In genomic region chr3:43699864-43700263, GRCh38 we compare ENCODE assay signal across 9 cellular contexts. TPM values are rescaled to one million over a fixed set of nuclear protein-coding genes. Genes with fewer than 3 reads are reported as not detected.
DNase-seq lines count a peak whose midpoint lies in the region; ATAC-seq, FAIRE-seq and TF ChIP-seq lines count a peak whose summit lies in the region.
"Had no signal": no experiment of that assay in that cellular context is flagged by ENCODE, and none has a peak within 500 bp of the region (broad histone marks: within the 10 kb centered on the region; RNA-seq: fewer than 3 reads in every experiment).

No MANE protein-coding gene starts in this region.

- 88 to 93% methylated on average over 1 of the region's 1 CpG for WGBS in testis, 2 donors

- ATAC-seq in GM18498 (IDR thresholded peaks at IDR 0.05; ENCODE audit: unreplicated experiment), result peak; percentile 92
- ATAC-seq in GM19324 (IDR thresholded peaks at IDR 0.05; ENCODE audit: low FRiP score, unreplicated experiment), result no peak

- no peak overlapping the region for H3K9ac ChIP-seq in OCI-LY3 (ENCODE audit: low read length)

- H4K20me1 ChIP-seq in OCI-LY3 (ENCODE audit: insufficient read depth, low read length), result no peaks in the 10 kb centered on the region

- H3K4me2 ChIP-seq in OCI-LY3 (ENCODE audit: low read length), result no peak overlapping the region

- TF ChIP-seq CTCF in OCI-LY3 (IDR thresholded peaks at IDR 0.05; ENCODE audit: low read depth, low read length), result peak; percentile 55
- no peak for TF ChIP-seq CTCF in uterus (IDR thresholded peaks at IDR 0.05)
- TF ChIP-seq CTCF in testis (IDR thresholded peaks at IDR 0.05), result no peak

- H3K27ac ChIP-seq in OCI-LY3 (ENCODE audit: low read length) (no peak overlapping the region), uterus (no peak overlapping the region), testis (no peak overlapping the region)
- H3K27ac ChIP-seq: Peyer's patch had no signal

- H3K9me3 ChIP-seq in OCI-LY3 (ENCODE audit: insufficient read depth, low read length) (no peaks in the 10 kb centered on the region), uterus (no peaks in the 10 kb centered on the region), testis (no peaks in the 10 kb centered on the region)
- H3K9me3 ChIP-seq: Peyer's patch had no signal

- peak; percentile 62 for FAIRE-seq in H54 (lab: Jason Lieb, UNC)

- intact Hi-C loops in uterus (cut with DNase I; ENCODE audit: low total_unique reads), result no loop called here
- intact Hi-C loops in testis (cut with DNase I; ENCODE audit: low total_unique reads), result no loop called here

- TF ChIP-seq POLR2A in H54 (IDR thresholded peaks at IDR 0.05; ENCODE audit: low read depth, low read length), result no peak
- TF ChIP-seq POLR2A in uterus (IDR thresholded peaks at IDR 0.05), result no peak
- no peak for TF ChIP-seq POLR2A in testis (IDR thresholded peaks at IDR 0.05)

- peaks cover 27% of the 10 kb centered on the region for H3K79me2 ChIP-seq in OCI-LY3 (ENCODE audit: low read length)

- H2AFZ ChIP-seq in OCI-LY3 (ENCODE audit: low read depth, low read length), result no peak overlapping the region

- H3K36me3 ChIP-seq in OCI-LY3 (replicated peaks; ENCODE audit: low read depth, low read length) (peaks cover 10% of the 10 kb centered on the region), uterus (no peaks in the 10 kb centered on the region), testis (ENCODE audit: low read depth, missing control alignments) (no peaks in the 10 kb centered on the region)

- no peaks in the 10 kb centered on the region for H3K27me3 ChIP-seq in OCI-LY3 (ENCODE audit: low read depth, low read length)
- H3K27me3 ChIP-seq in uterus, result no peaks in the 10 kb centered on the region
- no peaks in the 10 kb centered on the region for H3K27me3 ChIP-seq in testis
- H3K27me3 ChIP-seq: Peyer's patch had no signal

- H3K4me1 ChIP-seq in OCI-LY3 (ENCODE audit: low read length) (peaks cover 6% of the 10 kb centered on the region), uterus (no peaks in the 10 kb centered on the region), testis (no peaks in the 10 kb centered on the region)

- H3K4me3 ChIP-seq in OCI-LY3 (ENCODE audit: low read length) (no peak overlapping the region), uterus (no peak overlapping the region), testis (no peak overlapping the region)
- H3K4me3 ChIP-seq: Peyer's patch had no signal

- DNase-seq in H54 (ENCODE audit: insufficient read length, low spot score) (no peak), kidney glomerular epithelial cell (lab: John Stamatoyannopoulos, UW) (peak; percentile 18), uterus (no peak), testis (no peak), COR-L47 (lab: John Stamatoyannopoulos, UW) (no peak)

RNA-seq across cellular contexts. Expression of gene ABHD5, which starts 9.1 kb away (rescaled TPM):
- total RNA-seq in uterus (10 to 100 TPM in 3 of 4 donors, 1 to 10 TPM in 1; 2.8 to 21.3 (median 12.2) TPM), testis (10 to 100 TPM; 22.8 to 25.0 TPM)
- polyA plus RNA-seq in testis (ENCODE audit: insufficient read depth, low read depth, low replicate concordance), result 36.3 TPM
